ENCODE assay signal across 22 cellular contexts in the genomic region with DNA sequence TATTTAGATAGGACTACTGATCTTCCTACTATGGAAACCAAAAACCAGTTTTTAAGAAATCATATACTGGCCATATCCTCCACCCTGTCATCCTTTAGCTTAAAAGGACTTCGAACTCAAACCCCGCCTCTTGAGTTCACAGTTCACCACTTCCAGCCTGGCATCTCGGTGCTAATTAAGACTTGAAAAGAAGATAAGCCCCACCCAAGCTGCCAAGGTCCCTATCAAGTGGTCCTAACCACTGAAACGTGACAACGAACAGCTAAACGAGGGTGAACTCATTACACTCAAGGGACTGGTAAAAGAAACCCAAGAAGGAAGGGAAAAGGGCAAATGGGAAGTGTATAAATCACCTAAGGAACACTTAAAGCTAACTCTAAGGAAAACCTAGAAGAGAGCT. TPM values are rescaled to one million over a fixed set of nuclear protein-coding genes. Genes with fewer than 3 reads are reported as not detected.
A peak's percentile ranks its signal among the peaks of the same experiment; 100 is the strongest.
DNase-seq lines count a peak whose midpoint lies in the region; ATAC-seq and TF ChIP-seq lines count a peak whose summit lies in the region.
"Had no signal": no experiment of that assay in that cellular context is flagged by ENCODE, and none has a peak within 500 bp of the region (broad histone marks: within the 10 kb centered on the region; RNA-seq: fewer than 3 reads in every experiment).

No MANE protein-coding gene starts in this region.

- no peak overlapping the region for H2BK120ac ChIP-seq in H9 (ENCODE audit: low read depth, low read length, poor library complexity, severe bottlenecking)

- no peak overlapping the region for H3K18ac ChIP-seq in H9 (ENCODE audit: insufficient read length, low read depth, low read length)

- H3K27ac ChIP-seq in BLaER1: no peak overlapping the region
- H3K27ac ChIP-seq in H9 (ENCODE audit: insufficient read length, low read depth, low read length): no peak overlapping the region
- H3K27ac ChIP-seq: GM23248, SJCRH30 had no signal

- no peak overlapping the region for H2AFZ ChIP-seq in H9 (ENCODE audit: low read length)
- H2AFZ ChIP-seq: GM23248 had no signal

- H4K8ac ChIP-seq in H9 (replicated peaks; ENCODE audit: insufficient read length, low read depth, low read length): no peak overlapping the region

- H3K23me2 ChIP-seq in H9 (ENCODE audit: insufficient read length, low read depth, low read length, poor library complexity, severe bottlenecking): no peaks in the 10 kb centered on the region

- H4K20me1 ChIP-seq in BLaER1 (no peaks in the 10 kb centered on the region), H9 (ENCODE audit: control insufficient read depth, insufficient read depth, insufficient read length) (no peaks in the 10 kb centered on the region)

- H3K27me3 ChIP-seq in BLaER1 (no peaks in the 10 kb centered on the region), H9 (ENCODE audit: insufficient read depth, low read length) (no peaks in the 10 kb centered on the region)

- H2BK12ac ChIP-seq in H9 (ENCODE audit: insufficient read length, low read depth, low read length): no peak overlapping the region

- peaks cover 57 to 60% of the 10 kb centered on the region in 2 experiments for H3K4me1 Mint-ChIP-seq in H9
- H3K4me1 Mint-ChIP-seq in nephron progenitor cell: peaks cover 78% of the 10 kb centered on the region
- H3K4me1 Mint-ChIP-seq: CD14-positive monocyte had no signal

- no peak overlapping the region for H3K14ac ChIP-seq in H9 (ENCODE audit: insufficient read depth, low read length)

- no peak overlapping the region for H4K91ac ChIP-seq in H9 (ENCODE audit: insufficient read length, low read depth, low read length)

- H3K23ac ChIP-seq in H9 (ENCODE audit: insufficient read length, low read depth, low read length): no peak overlapping the region

- no peaks in the 10 kb centered on the region for H3K9me3 ChIP-seq in BLaER1
- no peaks in the 10 kb centered on the region for H3K9me3 ChIP-seq in H9 (ENCODE audit: control insufficient read depth, low read depth, low read length)
- H3K9me3 ChIP-seq: SJCRH30 had no signal

- H3K9ac ChIP-seq in BLaER1: no peak overlapping the region
- no peak overlapping the region for H3K9ac ChIP-seq in H9 (ENCODE audit: extremely low read depth, insufficient read length, low read length)
- H3K9ac ChIP-seq: GM23248 had no signal

- H3K9me3 Mint-ChIP-seq in H9 (no peaks in the 10 kb centered on the region), nephron progenitor cell (no peaks in the 10 kb centered on the region)
- H3K9me3 Mint-ChIP-seq: T-cell had no signal

- H3K4me3 Mint-ChIP-seq in H9 (no peak overlapping the region), nephron progenitor cell (peak overlapping the region; percentile 7)
- H3K4me3 Mint-ChIP-seq: CD14-positive monocyte, T-cell had no signal

- H3K27ac Mint-ChIP-seq in H9 (0 out of 7 replicates have a peak overlapping the region, but pooled peaks of 2 of the 3 experiments have one; percentile 10 to 42), nephron progenitor cell (peak overlapping the region; percentile 96)
- H3K27ac Mint-ChIP-seq: CD14-positive monocyte, T-cell had no signal

- H3K4me1 ChIP-seq in BLaER1 (peaks cover 10% of the 10 kb centered on the region), H9 (ENCODE audit: insufficient read depth, low read length) (no peaks in the 10 kb centered on the region)
- H3K4me1 ChIP-seq: SJCRH30 had no signal

- H3K4me3 ChIP-seq in BLaER1: no peak overlapping the region
- H3K4me3 ChIP-seq: GM23248, SJCRH30 had no signal

- H3K79me1 ChIP-seq in H9 (ENCODE audit: insufficient read depth, low read depth, low read length, poor library complexity, severe bottlenecking): no peaks in the 10 kb centered on the region

- H2AK5ac ChIP-seq in H9 (ENCODE audit: insufficient read length, low read length): no peak overlapping the region

- H2BK15ac ChIP-seq in H9 (ENCODE audit: low read depth, low read length): no peak overlapping the region

- no peaks in the 10 kb centered on the region; the same call in 1 of the 2 replicates for H3K27me3 Mint-ChIP-seq in H9 (ENCODE audit: low read depth)
- peaks cover 7% of the 10 kb centered on the region for H3K27me3 Mint-ChIP-seq in nephron progenitor cell (ENCODE audit: low read depth, poor library complexity)

- no peak for TF ChIP-seq CTCF in H9 (conservative IDR thresholded peaks at IDR 0.05)
- TF ChIP-seq CTCF in nephron progenitor cell (IDR thresholded peaks at IDR 0.05): no peak

- H2BK5ac ChIP-seq in H9 (ENCODE audit: insufficient read length, low read length): no peak overlapping the region

- WGBS in H9 (ENCODE audit: extremely low coverage, insufficient read length, low lambda C conversion rate): no CpG with 5 or more reads among the region's 6 CpGs

- H3K4me2 ChIP-seq in BLaER1: peak overlapping the region; percentile 29
- no peak overlapping the region for H3K4me2 ChIP-seq in H9 (ENCODE audit: insufficient read depth, insufficient read length, low read length)

- H3K36me3 Mint-ChIP-seq in H9 (ENCODE audit: insufficient read depth in 1 of 3, low read depth in 3 of 3) (no peaks in the 10 kb centered on the region), nephron progenitor cell (ENCODE audit: low read depth) (no peaks in the 10 kb centered on the region)
- H3K36me3 Mint-ChIP-seq: CD14-positive monocyte, T-cell had no signal

- H3T11ph ChIP-seq in H9 (ENCODE audit: low read length): no peak overlapping the region

- no peak overlapping the region for H3K56ac ChIP-seq in H9 (ENCODE audit: insufficient read length, low read depth, low read length)

- DNase-seq in H9: no peak
- peak; percentile 87 for DNase-seq in NCI-H524 treated with DMSO at 0.1 percent for 48 hours (lab: John Stamatoyannopoulos, UW)
- peak; percentile 23 for DNase-seq in nephron progenitor cell
- DNase-seq in CD1c-positive myeloid dendritic cell (ENCODE audit: extremely low spot score): no peak
- DNase-seq: AML-193, DMS53, GM23248, HCEC 1CT, IMR-90, MV-4-11, NCI-H1105 treated with DMSO at 0.1 percent for 48 hours, NCI-H1694, NCI-H2081 treated with DMSO at 0.1 percent for 48 hours, NCI-H226, NCI-H510A treated with DMSO at 0.1 percent for 48 hours, NCI-H82, SJCRH30, T-cell had no signal

- no peak overlapping the region for H3K4ac ChIP-seq in H9 (ENCODE audit: low read depth, low read length)

- H3K36me3 ChIP-seq in BLaER1: no peaks in the 10 kb centered on the region
- H3K36me3 ChIP-seq: SJCRH30 had no signal

- no peak for ATAC-seq in GM18858 (IDR thresholded peaks at IDR 0.05; ENCODE audit: unreplicated experiment)
- ATAC-seq in HG02678 (IDR thresholded peaks at IDR 0.05; ENCODE audit: unreplicated experiment): no peak
- ATAC-seq: T-cell had no signal

- no peaks in the 10 kb centered on the region for H3K79me2 ChIP-seq in H9 (ENCODE audit: insufficient read depth, low read length)

- no peak overlapping the region for H2BK20ac ChIP-seq in H9 (ENCODE audit: low read depth, low read length, poor library complexity, severe bottlenecking)

- no peak overlapping the region for H4K5ac ChIP-seq in H9 (ENCODE audit: insufficient read length, low read depth, low read length)

RNA-seq across cellular contexts. Expression of a gene that starts 16.1 kb away (rescaled TPM):
- 1.9 TPM in 2 replicates for total RNA-seq in H9 (2021)
- total RNA-seq: GM23248, SJCRH30 had no signal

RNA-seq across cellular contexts. Expression of a gene that starts 52.4 kb away (rescaled TPM):
- 6.5 and 6.6 TPM in 2 replicates for total RNA-seq in H9 (2021)

Comparison
In these comparisons a context has a peak if more than half of its experiments do, and no peak if none do; other contexts are left out.
1. DNase-seq: peak in NCI-H524 treated with DMSO at 0.1 percent for 48 hours (single experiment) and nephron progenitor cell (single experiment); none in H9 (single experiment) and CD1c-positive myeloid dendritic cell (single experiment).